23 cellular contexts compared by ENCODE assay signal in genomic region chr18:7601936-7602335, GRCh38.
"Had no signal": no experiment of that assay in that cellular context is flagged by ENCODE, and none has a peak within 500 bp of the region (broad histone marks: within the 10 kb centered on the region; RNA-seq: fewer than 3 reads in every experiment).

No MANE protein-coding gene starts in this region.

- H3K27me3 ChIP-seq: breast epithelium had no signal

- H3K4me3 ChIP-seq: breast epithelium, K562 had no signal

- H3K4me3 Mint-ChIP-seq: activated CD4-positive, alpha-beta memory T cell treated with anti-CD3 and anti-CD28 coated beads, Interleukin-2, amount 10 ng/mL, durations not matched to agents 7 days and 5 days; activated CD4-positive, alpha-beta T cell treated with anti-CD3 and anti-CD28 coated beads for 36 hours; activated naive CD4-positive, alpha-beta T cell treated with anti-CD3 and anti-CD28 coated beads, Interleukin-2, amount 10 ng/mL, durations not matched to agents 7 days and 5 days; activated naive CD8-positive, alpha-beta T cell treated with anti-CD3 and anti-CD28 coated beads for 36 hours; activated T-helper 17 cell treated with anti-CD3 and anti-CD28 coated beads, Interleukin-2, amount 50 U/mL, for 72 hours; T-cell had no signal

- H3K9me3 ChIP-seq: breast epithelium had no signal

- DNase-seq: activated CD4-positive, alpha-beta memory T cell treated with anti-CD3 and anti-CD28 coated beads, Interleukin-2, amount 10 ng/mL, durations not matched to agents 7 days and 5 days; activated CD4-positive, alpha-beta T cell treated with anti-CD3 and anti-CD28 coated beads for 36 hours; activated CD4-positive, alpha-beta T cell treated with anti-CD3 and anti-CD28 coated beads, Interleukin-2, amount 50 U/mL, for 1 hour; activated gamma-delta T cell; activated naive CD4-positive, alpha-beta T cell treated with anti-CD3 and anti-CD28 coated beads, Interleukin-2, amount 10 ng/mL, durations not matched to agents 7 days and 5 days; activated naive CD8-positive, alpha-beta T cell treated with anti-CD3 and anti-CD28 coated beads for 36 hours; activated T-cell treated with anti-CD3 and anti-CD28 coated beads for 4 hours; activated T-cell treated with anti-CD3 and anti-CD28 coated beads, Interleukin-2, amount 50 U/mL, for 48 hours; caudate nucleus; MV-4-11; NCI-H1105; NCI-H1436; NCI-H187 treated with DMSO at 0.1 percent for 48 hours; NCI-H2081 treated with DMSO at 0.1 percent for 48 hours; NCI-H446; NCI-H524; SIG-M5; T-cell; WERI-Rb-1 had no signal

- H3K27me3 Mint-ChIP-seq: activated CD4-positive, alpha-beta memory T cell treated with anti-CD3 and anti-CD28 coated beads, Interleukin-2, amount 10 ng/mL, durations not matched to agents 7 days and 5 days; activated CD4-positive, alpha-beta T cell treated with anti-CD3 and anti-CD28 coated beads for 36 hours; activated naive CD4-positive, alpha-beta T cell treated with anti-CD3 and anti-CD28 coated beads, Interleukin-2, amount 10 ng/mL, durations not matched to agents 7 days and 5 days; activated naive CD8-positive, alpha-beta T cell treated with anti-CD3 and anti-CD28 coated beads for 36 hours; activated T-helper 17 cell treated with anti-CD3 and anti-CD28 coated beads, Interleukin-2, amount 50 U/mL, for 72 hours; T-cell had no signal

- H3K9me3 Mint-ChIP-seq: activated naive CD8-positive, alpha-beta T cell treated with anti-CD3 and anti-CD28 coated beads for 36 hours; T-cell had no signal

- H3K27ac ChIP-seq: breast epithelium, WERI-Rb-1 had no signal

- H3K36me3 ChIP-seq: breast epithelium, WERI-Rb-1 had no signal

- H3K4me1 ChIP-seq: breast epithelium had no signal

- H3K4me1 Mint-ChIP-seq: activated CD4-positive, alpha-beta memory T cell treated with anti-CD3 and anti-CD28 coated beads, Interleukin-2, amount 10 ng/mL, durations not matched to agents 7 days and 5 days; activated CD4-positive, alpha-beta T cell treated with anti-CD3 and anti-CD28 coated beads for 36 hours; activated naive CD4-positive, alpha-beta T cell treated with anti-CD3 and anti-CD28 coated beads, Interleukin-2, amount 10 ng/mL, durations not matched to agents 7 days and 5 days; activated naive CD8-positive, alpha-beta T cell treated with anti-CD3 and anti-CD28 coated beads for 36 hours; T-cell had no signal

- H3K36me3 Mint-ChIP-seq: activated naive CD4-positive, alpha-beta T cell treated with anti-CD3 and anti-CD28 coated beads, Interleukin-2, amount 10 ng/mL, durations not matched to agents 7 days and 5 days; activated naive CD8-positive, alpha-beta T cell treated with anti-CD3 and anti-CD28 coated beads for 36 hours; T-cell had no signal

- FAIRE-seq: HepG2, K562 had no signal

- H3K27ac Mint-ChIP-seq: activated CD4-positive, alpha-beta memory T cell treated with anti-CD3 and anti-CD28 coated beads, Interleukin-2, amount 10 ng/mL, durations not matched to agents 7 days and 5 days; activated CD4-positive, alpha-beta T cell treated with anti-CD3 and anti-CD28 coated beads for 36 hours; activated naive CD4-positive, alpha-beta T cell treated with anti-CD3 and anti-CD28 coated beads, Interleukin-2, amount 10 ng/mL, durations not matched to agents 7 days and 5 days; activated naive CD8-positive, alpha-beta T cell treated with anti-CD3 and anti-CD28 coated beads for 36 hours; activated T-helper 17 cell treated with anti-CD3 and anti-CD28 coated beads, Interleukin-2, amount 50 U/mL, for 72 hours; T-cell had no signal
